In genomic region chr7:4667776-4668509, GRCh38 we compare ENCODE assay signal across 12 cellular contexts. TPM values are rescaled to one million over a fixed set of nuclear protein-coding genes. Genes with fewer than 3 reads are reported as not detected.
A peak's percentile ranks its signal among the peaks of the same experiment; 100 is the strongest.
DNase-seq lines count a peak whose midpoint lies in the region; ATAC-seq lines count a peak whose summit lies in the region.
"Had no signal": no experiment of that assay in that cellular context is flagged by ENCODE, and none has a peak within 500 bp of the region (broad histone marks: within the 10 kb centered on the region; RNA-seq: fewer than 3 reads in every experiment).

No MANE protein-coding gene starts in this region.

- H3K27ac ChIP-seq in SJCRH30: no peak overlapping the region

- DNase-seq in D341Med (ENCODE audit: low spot score): peak; percentile 64
- DNase-seq in SJCRH30: peak; percentile 7 to 33
- DNase-seq in fibroblast of gingiva (ENCODE audit: low read depth): peak; percentile 94
- DNase-seq in sciatic nerve (ENCODE audit: low spot score): no peak
- DNase-seq in DMS79 (lab: John Stamatoyannopoulos, UW): no peak
- DNase-seq in NCI-H748 treated with DMSO at 0.1 percent for 48 hours (lab: John Stamatoyannopoulos, UW): no peak
- DNase-seq in NCI-H1048 (lab: John Stamatoyannopoulos, UW): no peak
- DNase-seq: COR-L47, NCI-H1092, NCI-H69, nucleus accumbens had no signal

- no peaks in the 10 kb centered on the region for H3K4me1 ChIP-seq in SJCRH30

- 0 out of 2 replicates have a peak overlapping the region, but pooled peaks have one; percentile 1 for H3K4me3 ChIP-seq in SJCRH30

- no peaks in the 10 kb centered on the region for H3K36me3 ChIP-seq in SJCRH30

- intact Hi-C loops in sciatic nerve (cut with DNase I): no loop called here

- no peaks in the 10 kb centered on the region for H3K27me3 ChIP-seq in SJCRH30

- ATAC-seq in sciatic nerve: peak; percentile 66
- no peak for ATAC-seq in GM18502 (IDR thresholded peaks at IDR 0.05; ENCODE audit: poor library complexity, unreplicated experiment)

- no peaks in the 10 kb centered on the region for H3K9me3 ChIP-seq in SJCRH30 (replicated peaks)

RNA-seq across cellular contexts. Expression of gene FOXK1, which starts 14.2 kb away (rescaled TPM):
- total RNA-seq in SJCRH30 (2014; rRNA removed; shearing (Covaris generic)): 22.1 and 23.4 TPM in 2 replicates
- total RNA-seq in sciatic nerve: 37.7 TPM

Comparison
In these comparisons a context has a peak if more than half of its experiments do, and no peak if none do; other contexts are left out.
1. DNase-seq: peak in D341Med (single experiment), SJCRH30 (2 of 2) and fibroblast of gingiva (single experiment); none in sciatic nerve (single experiment), DMS79 (single experiment), NCI-H748 treated with DMSO at 0.1 percent for 48 hours (single experiment) and NCI-H1048 (single experiment).